In genomic region chr1:205351984-205352713, GRCh38 we compare ENCODE assay signal across 1 cellular context.
TF ChIP-seq lines count a peak whose summit lies in the region.

No MANE protein-coding gene starts in this region.

TF ChIP-seq in HEK293, 187 proteins besides CTCF, POLR2A, EP300 and RAD21 (continued from another document and continues in another):
- TF ChIP-seq ZNF777 (tag by site-specific recombination; IDR thresholded peaks at IDR 0.05; ENCODE audit: borderline replicate concordance) = no peak
- TF ChIP-seq GLIS2 (tag by site-specific recombination; IDR thresholded peaks at IDR 0.05) = no peak
- no peak for TF ChIP-seq ZNF660 (tag by site-specific recombination; IDR thresholded peaks at IDR 0.05)
- no peak for TF ChIP-seq TCF7L2 (IDR thresholded peaks at IDR 0.05; ENCODE audit: borderline replicate concordance, low read depth, low read length)
- peak; percentile 53; the same call in 1 of the 2 replicates for TF ChIP-seq EGR2 (tag by site-specific recombination; IDR thresholded peaks at IDR 0.05; ENCODE audit: low read depth)
- TF ChIP-seq ZNF114 (tag by site-specific recombination; IDR thresholded peaks at IDR 0.05) = no peak
- no peak for TF ChIP-seq ZNF785 (tag by site-specific recombination; IDR thresholded peaks at IDR 0.05)
- TF ChIP-seq ZNF555 (tag by site-specific recombination; conservative IDR thresholded peaks at IDR 0.05) = no peak
- no peak for TF ChIP-seq SCRT1 (tag by site-specific recombination; IDR thresholded peaks at IDR 0.05; ENCODE audit: borderline replicate concordance)
- peak; percentile 19; the same call in 1 of the 2 replicates for TF ChIP-seq SP2 (tag by site-specific recombination; IDR thresholded peaks at IDR 0.05)
- TF ChIP-seq ZNF174 (tag by site-specific recombination; IDR thresholded peaks at IDR 0.05) = no peak
- no peak for TF ChIP-seq ZNF610 (tag by site-specific recombination; IDR thresholded peaks at IDR 0.05; ENCODE audit: borderline replicate concordance)
- no peak for TF ChIP-seq ZNF530 (tag by site-specific recombination; IDR thresholded peaks at IDR 0.05; ENCODE audit: low read depth)
- TF ChIP-seq ZNF664 (tag by site-specific recombination; IDR thresholded peaks at IDR 0.05) = no peak
- no peak for TF ChIP-seq BCL11B (tag by site-specific recombination; IDR thresholded peaks at IDR 0.05; ENCODE audit: low read depth)
- 0 out of 2 replicates have a peak, but pooled peaks have one; percentile 35 for TF ChIP-seq ZBTB10 (tag by site-specific recombination; IDR thresholded peaks at IDR 0.05)
- TF ChIP-seq SETDB1 (IDR thresholded peaks at IDR 0.05; ENCODE audit: insufficient read length, low read length) = no peak
- 0 out of 2 replicates have a peak, but pooled peaks have one; percentile 21 for TF ChIP-seq PRDM1 (tag by site-specific recombination; IDR thresholded peaks at IDR 0.05)
- TF ChIP-seq ZFP69B (tag by site-specific recombination; IDR thresholded peaks at IDR 0.05) = 0 out of 2 replicates have a peak, but pooled peaks have one; percentile 20
- TF ChIP-seq ZIC2 (tag by site-specific recombination; IDR thresholded peaks at IDR 0.05) = 0 out of 2 replicates have a peak, but pooled peaks have one; percentile 48
- no peak for TF ChIP-seq ZSCAN18 (tag by site-specific recombination; IDR thresholded peaks at IDR 0.05)
- no peak for TF ChIP-seq ZNF843 (tag by site-specific recombination; IDR thresholded peaks at IDR 0.05)
- no peak for TF ChIP-seq MZF1 (tag by site-specific recombination; IDR thresholded peaks at IDR 0.05; ENCODE audit: borderline replicate concordance)
- no peak for TF ChIP-seq ZNF140 (tag by site-specific recombination; IDR thresholded peaks at IDR 0.05)
- no peak for TF ChIP-seq ZNF501 (tag by site-specific recombination; IDR thresholded peaks at IDR 0.05)
- TF ChIP-seq RBAK (tag by site-specific recombination; IDR thresholded peaks at IDR 0.05) = no peak
- TF ChIP-seq ZNF792 (tag by site-specific recombination; IDR thresholded peaks at IDR 0.05) = no peak
- TF ChIP-seq ZNF701 (tag by site-specific recombination; IDR thresholded peaks at IDR 0.05) = no peak
- TF ChIP-seq ZFP37 (tag by site-specific recombination; IDR thresholded peaks at IDR 0.05) = no peak
- no peak for TF ChIP-seq ZNF596 (tag by site-specific recombination; IDR thresholded peaks at IDR 0.05)
- no peak for TF ChIP-seq ZNF692 (tag by site-specific recombination; IDR thresholded peaks at IDR 0.05)
- TF ChIP-seq ATF2 (tag by site-specific recombination; IDR thresholded peaks at IDR 0.05; ENCODE audit: low read depth) = no peak
- TF ChIP-seq ZNF416 (tag by site-specific recombination; IDR thresholded peaks at IDR 0.05) = no peak
- TF ChIP-seq PRDM10 (tag by site-specific recombination; IDR thresholded peaks at IDR 0.05) = peak; percentile 44; the same call in 1 of the 2 replicates
- TF ChIP-seq ZNF184 (tag by site-specific recombination; IDR thresholded peaks at IDR 0.05) = no peak
- no peak for TF ChIP-seq ZNF549 (tag by site-specific recombination; IDR thresholded peaks at IDR 0.05)
- no peak for TF ChIP-seq ZNF280D (tag by site-specific recombination; IDR thresholded peaks at IDR 0.05)
- no peak for TF ChIP-seq ZNF10 (tag by site-specific recombination; IDR thresholded peaks at IDR 0.05)
- TF ChIP-seq ZNF76 (tag by site-specific recombination; IDR thresholded peaks at IDR 0.05; ENCODE audit: borderline replicate concordance, low read depth) = no peak
- TF ChIP-seq PRDM2 (tag by site-specific recombination; IDR thresholded peaks at IDR 0.05; ENCODE audit: borderline replicate concordance) = no peak
- TF ChIP-seq REPIN1 (tag by site-specific recombination; IDR thresholded peaks at IDR 0.05; ENCODE audit: low read depth) = no peak
